In genomic region chr19:5216141-5216847, GRCh38 we compare ENCODE assay signal across 16 cellular contexts.
"Had no signal": no experiment of that assay in that cellular context is flagged by ENCODE, and none has a peak within 500 bp of the region (broad histone marks: within the 10 kb centered on the region; RNA-seq: fewer than 3 reads in every experiment).

No MANE protein-coding gene starts in this region.

- H3K4me3 ChIP-seq: dorsolateral prefrontal cortex, gastroesophageal sphincter, hepatocyte, upper lobe of left lung had no signal

- H3K4me2 ChIP-seq: hepatocyte had no signal

- ATAC-seq: activated CD4-positive, alpha-beta T cell treated with anti-CD3 and anti-CD28 coated beads for 36 hours; activated naive CD4-positive, alpha-beta T cell treated with anti-CD3 and anti-CD28 coated beads, Interleukin-2, amount 50 U/mL, for 72 hours; activated T-cell treated with anti-CD3 and anti-CD28 coated beads, Interleukin-2, amount 50 U/mL, for 4 hours; gastroesophageal sphincter; naive thymus-derived CD4-positive, alpha-beta T cell; T-helper 17 cell had no signal

- H3K79me2 ChIP-seq: hepatocyte had no signal

- H3K27ac ChIP-seq: dorsolateral prefrontal cortex, gastroesophageal sphincter, hepatocyte, upper lobe of left lung, WERI-Rb-1 had no signal

- H3K27me3 Mint-ChIP-seq: activated CD4-positive, alpha-beta memory T cell treated with anti-CD3 and anti-CD28 coated beads for 36 hours; activated CD4-positive, alpha-beta T cell treated with anti-CD3 and anti-CD28 coated beads for 36 hours; naive thymus-derived CD4-positive, alpha-beta T cell; stimulated activated naive CD8-positive, alpha-beta T cell treated with anti-CD3 and anti-CD28 coated beads, Interleukin-15, Interleukin-2, amounts not matched to agents 100 ng/mL and 50 ng/mL, for 24 hours had no signal

- H3K9me3 ChIP-seq: gastroesophageal sphincter had no signal

- H3K36me3 Mint-ChIP-seq: activated CD4-positive, alpha-beta memory T cell treated with anti-CD3 and anti-CD28 coated beads for 36 hours; activated naive CD4-positive, alpha-beta T cell treated with anti-CD3 and anti-CD28 coated beads, Interleukin-2, amount 50 U/mL, for 72 hours had no signal

- H3K9me3 Mint-ChIP-seq: activated CD4-positive, alpha-beta memory T cell treated with anti-CD3 and anti-CD28 coated beads for 36 hours; activated T-cell treated with anti-CD3 and anti-CD28 coated beads, Interleukin-2, amount 50 U/mL, for 4 hours; stimulated activated naive CD8-positive, alpha-beta T cell treated with anti-CD3 and anti-CD28 coated beads, Interleukin-15, Interleukin-2, amounts not matched to agents 100 ng/mL and 50 ng/mL, for 24 hours had no signal

- H3K4me1 ChIP-seq: gastroesophageal sphincter, upper lobe of left lung had no signal

- DNase-seq: activated CD4-positive, alpha-beta memory T cell treated with anti-CD3 and anti-CD28 coated beads for 36 hours; activated CD4-positive, alpha-beta T cell treated with anti-CD3 and anti-CD28 coated beads for 36 hours; activated effector memory CD4-positive, alpha-beta T cell treated with Interleukin-2 at 50 U/mL for 16 hours; activated T-cell treated with anti-CD3 and anti-CD28 coated beads, Interleukin-2, amount 50 U/mL, for 4 hours; amniotic stem cell; dorsolateral prefrontal cortex; erythroblast; islet precursor cell; naive thymus-derived CD4-positive, alpha-beta T cell; T-helper 17 cell; upper lobe of left lung; WERI-Rb-1 had no signal

- H3K27me3 ChIP-seq: dorsolateral prefrontal cortex, gastroesophageal sphincter, hepatocyte, upper lobe of left lung had no signal

- H3K27ac Mint-ChIP-seq: activated CD4-positive, alpha-beta memory T cell treated with anti-CD3 and anti-CD28 coated beads for 36 hours; activated CD4-positive, alpha-beta T cell treated with anti-CD3 and anti-CD28 coated beads for 36 hours; stimulated activated naive CD8-positive, alpha-beta T cell treated with anti-CD3 and anti-CD28 coated beads, Interleukin-15, Interleukin-2, amounts not matched to agents 100 ng/mL and 50 ng/mL, for 24 hours; T-helper 17 cell had no signal

- H2AFZ ChIP-seq: hepatocyte had no signal

- H3K4me3 Mint-ChIP-seq: activated CD4-positive, alpha-beta memory T cell treated with anti-CD3 and anti-CD28 coated beads for 36 hours; activated CD4-positive, alpha-beta T cell treated with anti-CD3 and anti-CD28 coated beads for 36 hours; activated T-cell treated with anti-CD3 and anti-CD28 coated beads, Interleukin-2, amount 50 U/mL, for 4 hours; naive thymus-derived CD4-positive, alpha-beta T cell; stimulated activated naive CD8-positive, alpha-beta T cell treated with anti-CD3 and anti-CD28 coated beads, Interleukin-15, Interleukin-2, amounts not matched to agents 100 ng/mL and 50 ng/mL, for 24 hours; T-helper 17 cell had no signal
